ENCODE assay signal across 22 cellular contexts in the genomic region with DNA sequence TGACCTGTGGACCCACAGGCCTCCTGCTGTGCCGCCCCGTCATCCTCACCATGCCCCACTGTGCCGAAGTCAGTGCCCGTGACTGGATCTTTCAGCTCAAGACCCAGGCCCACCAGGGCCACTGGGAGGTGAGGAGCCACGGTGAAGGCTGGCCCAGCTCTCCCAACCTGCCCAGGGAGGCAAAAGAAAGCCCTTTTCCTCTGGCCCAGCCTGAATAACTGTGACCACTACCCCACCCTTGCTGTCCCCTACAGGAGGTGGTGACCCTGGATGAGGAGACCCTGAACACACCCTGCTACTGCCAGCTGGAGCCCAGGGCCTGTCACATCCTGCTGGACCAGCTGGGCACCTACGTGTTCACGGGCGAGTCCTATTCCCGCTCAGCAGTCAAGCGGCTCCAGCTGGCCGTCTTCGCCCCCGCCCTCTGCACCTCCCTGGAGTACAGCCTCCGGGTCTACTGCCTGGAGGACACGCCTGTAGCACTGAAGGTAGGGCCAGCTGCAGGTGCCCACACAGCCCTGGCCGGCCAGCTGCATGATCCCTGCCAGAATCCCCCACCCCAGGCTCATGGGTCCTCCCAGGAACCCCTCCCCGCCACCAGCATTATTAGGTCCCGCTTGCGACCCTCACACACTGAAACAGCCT. TPM values are rescaled to one million over a fixed set of nuclear protein-coding genes. Genes with fewer than 3 reads are reported as not detected.
A peak's percentile ranks its signal among the peaks of the same experiment; 100 is the strongest.
DNase-seq lines count a peak whose midpoint lies in the region; ATAC-seq, FAIRE-seq and TF ChIP-seq lines count a peak whose summit lies in the region.
"Had no signal": no experiment of that assay in that cellular context is flagged by ENCODE, and none has a peak within 500 bp of the region (broad histone marks: within the 10 kb centered on the region; RNA-seq: fewer than 3 reads in every experiment).

No MANE protein-coding gene starts in this region.

- H3K9ac ChIP-seq in kidney (ENCODE audit: low read length in 2 of 2): no peak overlapping the region

- no peak overlapping the region for H3K4me3 ChIP-seq in Peyer's patch
- no peak overlapping the region for H3K4me3 ChIP-seq in kidney (ENCODE audit: low read length in 2 of 2)
- H3K4me3 ChIP-seq: GM23338, suprapubic skin had no signal

- TF ChIP-seq POLR2A in Peyer's patch (IDR thresholded peaks at IDR 0.05): no peak

- DNase-seq in Peyer's patch (peak in 2 of 3 donors; percentile 57 to 68), kidney (peak; percentile 95), posterior cingulate gyrus (peak in 6 of 10 donors; percentile 34 to 92 (median 72)), CD1c-positive myeloid dendritic cell (ENCODE audit: extremely low spot score) (no peak), GM19240 (ENCODE audit: insufficient read length, low spot score) (no peak)
- DNase-seq: activated CD4-positive, CD25-positive, alpha-beta regulatory T cell treated with anti-CD3 and anti-CD28 coated beads, Interleukin-2, amount 50 U/mL, for 72 hours; activated CD8-positive, alpha-beta memory T cell treated with anti-CD3 and anti-CD28 coated beads for 24 hours; activated T-cell treated with anti-CD3 and anti-CD28 coated beads, Interleukin-2, amount 50 U/mL, for 48 hours; EL; Karpas-422; NCI-H1092 treated with DMSO at 0.1 percent for 48 hours; NK-92 treated with Interleukin-12 subunit alpha and Interleukin-12 subunit beta, amount 100 ng/mL, for 24 hours; T1000 had no signal

- H3K36me3 ChIP-seq in Peyer's patch (peaks cover 0 to 39% (median 0%) of the 10 kb centered on the region in 3 donors), kidney (ENCODE audit: control insufficient read depth in 1 of 2, insufficient read depth in 2 of 2, low read length in 2 of 2) (peaks cover 5 to 6% of the 10 kb centered on the region in 2 donors)

- intact Hi-C loops in kidney (cut with DNase I) (no loop called here), posterior cingulate gyrus (cut with DNase I) (no loop called here)

- no peak for TF ChIP-seq RAD21 in Ishikawa (IDR thresholded peaks at IDR 0.05; ENCODE audit: low read depth)

- no peaks in the 10 kb centered on the region for H3K27me3 ChIP-seq in Peyer's patch
- H3K27me3 ChIP-seq: suprapubic skin had no signal

- no peak for FAIRE-seq in kidney (lab: Jason Lieb, UNC)
- FAIRE-seq: astrocyte, GM18507, keratinocyte, RCC 7860 had no signal

- TF ChIP-seq CTCF in Peyer's patch (IDR thresholded peaks at IDR 0.05) (no peak), kidney (IDR thresholded peaks at IDR 0.05; ENCODE audit: borderline replicate concordance, extremely low read depth, insufficient read depth) (no peak)

- H3K9me3 ChIP-seq in Peyer's patch: no peaks in the 10 kb centered on the region
- H3K9me3 ChIP-seq in kidney (ENCODE audit: control insufficient read depth in 1 of 2, low read length in 2 of 2): no peaks in the 10 kb centered on the region
- H3K9me3 ChIP-seq: suprapubic skin had no signal

- H3K27ac ChIP-seq in Peyer's patch (no peak overlapping the region), kidney (ENCODE audit: low read depth in 2 of 2, low read length in 2 of 2) (no peak overlapping the region)
- H3K27ac ChIP-seq: suprapubic skin had no signal

- no peak for ATAC-seq in GM18511 (IDR thresholded peaks at IDR 0.05; ENCODE audit: unreplicated experiment)
- ATAC-seq: GM23338, SK-N-SH treated with all-trans-retinoic acid at 6 μM for 48 hours had no signal

- no peak for TF ChIP-seq EP300 in Ishikawa (IDR thresholded peaks at IDR 0.05; ENCODE audit: borderline replicate concordance)

- H3K4me1 ChIP-seq in Peyer's patch (no peaks in the 10 kb centered on the region), kidney (ENCODE audit: control insufficient read depth in 1 of 2, insufficient read depth in 1 of 2, low read depth in 1 of 2, low read length in 2 of 2) (no peaks in the 10 kb centered on the region)

TF ChIP-seq in Ishikawa, 13 proteins besides CTCF, POLR2A, EP300 and RAD21:
- TF ChIP-seq CEBPB (IDR thresholded peaks at IDR 0.05) (no peak), TEAD4 (IDR thresholded peaks at IDR 0.05) (no peak), NFIC (IDR thresholded peaks at IDR 0.05) (no peak), CREB1 (IDR thresholded peaks at IDR 0.05; ENCODE audit: low read depth) (no peak), TAF1 (IDR thresholded peaks at IDR 0.05; ENCODE audit: low read depth) (no peak), TCF12 (IDR thresholded peaks at IDR 0.05; ENCODE audit: low read depth) (0 out of 2 replicates have a peak, but pooled peaks have one; percentile 22), FOXM1 (IDR thresholded peaks at IDR 0.05; ENCODE audit: borderline replicate concordance, low read depth) (no peak), YY1 (IDR thresholded peaks at IDR 0.05; ENCODE audit: low read depth) (no peak), ZBTB7A (IDR thresholded peaks at IDR 0.05; ENCODE audit: low read depth) (no peak), EGR1 (IDR thresholded peaks at IDR 0.05) (peak; percentile 20; the same call in 1 of the 2 replicates)
- TF ChIP-seq, protein P1, sequence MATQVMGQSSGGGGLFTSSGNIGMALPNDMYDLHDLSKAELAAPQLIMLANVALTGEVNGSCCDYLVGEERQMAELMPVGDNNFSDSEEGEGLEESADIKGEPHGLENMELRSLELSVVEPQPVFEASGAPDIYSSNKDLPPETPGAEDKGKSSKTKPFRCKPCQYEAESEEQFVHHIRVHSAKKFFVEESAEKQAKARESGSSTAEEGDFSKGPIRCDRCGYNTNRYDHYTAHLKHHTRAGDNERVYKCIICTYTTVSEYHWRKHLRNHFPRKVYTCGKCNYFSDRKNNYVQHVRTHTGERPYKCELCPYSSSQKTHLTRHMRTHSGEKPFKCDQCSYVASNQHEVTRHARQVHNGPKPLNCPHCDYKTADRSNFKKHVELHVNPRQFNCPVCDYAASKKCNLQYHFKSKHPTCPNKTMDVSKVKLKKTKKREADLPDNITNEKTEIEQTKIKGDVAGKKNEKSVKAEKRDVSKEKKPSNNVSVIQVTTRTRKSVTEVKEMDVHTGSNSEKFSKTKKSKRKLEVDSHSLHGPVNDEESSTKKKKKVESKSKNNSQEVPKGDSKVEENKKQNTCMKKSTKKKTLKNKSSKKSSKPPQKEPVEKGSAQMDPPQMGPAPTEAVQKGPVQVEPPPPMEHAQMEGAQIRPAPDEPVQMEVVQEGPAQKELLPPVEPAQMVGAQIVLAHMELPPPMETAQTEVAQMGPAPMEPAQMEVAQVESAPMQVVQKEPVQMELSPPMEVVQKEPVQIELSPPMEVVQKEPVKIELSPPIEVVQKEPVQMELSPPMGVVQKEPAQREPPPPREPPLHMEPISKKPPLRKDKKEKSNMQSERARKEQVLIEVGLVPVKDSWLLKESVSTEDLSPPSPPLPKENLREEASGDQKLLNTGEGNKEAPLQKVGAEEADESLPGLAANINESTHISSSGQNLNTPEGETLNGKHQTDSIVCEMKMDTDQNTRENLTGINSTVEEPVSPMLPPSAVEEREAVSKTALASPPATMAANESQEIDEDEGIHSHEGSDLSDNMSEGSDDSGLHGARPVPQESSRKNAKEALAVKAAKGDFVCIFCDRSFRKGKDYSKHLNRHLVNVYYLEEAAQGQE (IDR thresholded peaks at IDR 0.05; ENCODE audit: low read depth): no peak
- TF ChIP-seq, protein P2, sequence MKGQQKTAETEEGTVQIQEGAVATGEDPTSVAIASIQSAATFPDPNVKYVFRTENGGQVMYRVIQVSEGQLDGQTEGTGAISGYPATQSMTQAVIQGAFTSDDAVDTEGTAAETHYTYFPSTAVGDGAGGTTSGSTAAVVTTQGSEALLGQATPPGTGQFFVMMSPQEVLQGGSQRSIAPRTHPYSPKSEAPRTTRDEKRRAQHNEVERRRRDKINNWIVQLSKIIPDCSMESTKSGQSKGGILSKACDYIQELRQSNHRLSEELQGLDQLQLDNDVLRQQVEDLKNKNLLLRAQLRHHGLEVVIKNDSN (IDR thresholded peaks at IDR 0.05): no peak
- TF ChIP-seq, protein P3, sequence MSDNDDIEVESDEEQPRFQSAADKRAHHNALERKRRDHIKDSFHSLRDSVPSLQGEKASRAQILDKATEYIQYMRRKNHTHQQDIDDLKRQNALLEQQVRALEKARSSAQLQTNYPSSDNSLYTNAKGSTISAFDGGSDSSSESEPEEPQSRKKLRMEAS (IDR thresholded peaks at IDR 0.05): no peak; the same call in 1 of the 2 replicates

RNA-seq across cellular contexts. Expression of a gene that starts 25.5 kb away (rescaled TPM):
- total RNA-seq in Peyer's patch (1 to 10 TPM in 3 of 4 donors, not detected in 1; 1.9 to 4.4 (median 2.8) TPM), kidney (5.3 TPM)
- polyA plus RNA-seq in kidney (ENCODE audit: insufficient read depth, low read depth, low replicate concordance): 5.7 TPM

Comparison
In these comparisons a context has a peak if more than half of its experiments do, and no peak if none do; other contexts are left out.
1. DNase-seq: peak in Peyer's patch (2 of 3), kidney (single experiment) and posterior cingulate gyrus (6 of 10); none in CD1c-positive myeloid dendritic cell (single experiment) and GM19240 (single experiment).